In the genomic region with DNA sequence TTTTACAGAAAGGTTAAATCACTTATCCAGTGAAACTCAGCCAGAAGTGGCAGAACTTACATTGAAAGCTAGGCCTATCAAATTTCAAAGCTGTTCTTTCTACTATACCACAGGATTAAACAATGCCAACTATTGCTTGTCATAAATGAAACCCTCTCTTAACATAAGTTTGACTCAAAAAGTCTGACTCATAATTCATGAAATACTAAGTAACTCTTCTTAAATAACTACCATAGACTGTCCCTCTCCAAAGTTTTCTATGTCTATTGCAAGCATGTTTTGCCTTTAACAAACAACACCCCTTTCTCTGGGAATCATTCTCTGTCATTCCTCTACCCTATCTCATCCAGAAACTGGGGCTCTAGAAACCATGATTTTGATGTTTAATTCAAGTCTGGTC, we compare ENCODE assay signal across 18 cellular contexts.
A peak's percentile ranks its signal among the peaks of the same experiment; 100 is the strongest.
DNase-seq lines count a peak whose midpoint lies in the region; ATAC-seq lines count a peak whose summit lies in the region.
"Had no signal": no experiment of that assay in that cellular context is flagged by ENCODE, and none has a peak within 500 bp of the region (broad histone marks: within the 10 kb centered on the region; RNA-seq: fewer than 3 reads in every experiment).

No MANE protein-coding gene starts in this region.

- H3K18ac ChIP-seq in trophoblast cell (ENCODE audit: low read length) = no peak overlapping the region

- H2AK5ac ChIP-seq in trophoblast cell (ENCODE audit: low read length) = no peak overlapping the region

- H3K23ac ChIP-seq in trophoblast cell (ENCODE audit: low read length) = no peak overlapping the region

- H3K4me3 Mint-ChIP-seq in activated naive CD8-positive, alpha-beta T cell treated with anti-CD3 and anti-CD28 coated beads, Interleukin-2, amount 50 U/mL, for 24 hours = no peak overlapping the region
- H3K4me3 Mint-ChIP-seq: activated CD8-positive, alpha-beta T cell treated with anti-CD3 and anti-CD28 coated beads, Interleukin-2, amount 10 ng/mL, durations not matched to agents 7 days and 5 days; natural killer cell treated with Interleukin-12 subunit alpha and Interleukin-12 subunit beta and Interleukin-15 and Interleukin-18, amount 100 ng/mL, for 72 hours had no signal

- no peak overlapping the region for H3K27ac Mint-ChIP-seq in activated naive CD8-positive, alpha-beta T cell treated with anti-CD3 and anti-CD28 coated beads, Interleukin-2, amount 50 U/mL, for 24 hours
- H3K27ac Mint-ChIP-seq: activated CD8-positive, alpha-beta T cell treated with anti-CD3 and anti-CD28 coated beads, Interleukin-2, amount 10 ng/mL, durations not matched to agents 7 days and 5 days; natural killer cell treated with Interleukin-12 subunit alpha and Interleukin-12 subunit beta and Interleukin-15 and Interleukin-18, amount 100 ng/mL, for 72 hours had no signal

- H3K27me3 ChIP-seq in trophoblast cell (ENCODE audit: insufficient read depth, low read length) = no peaks in the 10 kb centered on the region
- H3K27me3 ChIP-seq: stomach had no signal

- H3K27ac ChIP-seq in angular gyrus (ENCODE audit: low read depth, low read length) = peak overlapping the region; percentile 95
- H3K27ac ChIP-seq in trophoblast cell (ENCODE audit: low read depth, low read length) = peak overlapping the region; percentile 96
- H3K27ac ChIP-seq: HL-60, stomach had no signal

- no peak overlapping the region for H2AFZ ChIP-seq in trophoblast cell (ENCODE audit: insufficient read depth, low read length, poor library complexity)

- H3K9ac ChIP-seq in trophoblast cell (ENCODE audit: low read length) = no peak overlapping the region

- H4K8ac ChIP-seq in trophoblast cell (ENCODE audit: low read depth, low read length) = no peak overlapping the region

- peaks cover 15% of the 10 kb centered on the region for H3K79me1 ChIP-seq in trophoblast cell (ENCODE audit: low read length)

- H3K27me3 Mint-ChIP-seq in activated naive CD8-positive, alpha-beta T cell treated with anti-CD3 and anti-CD28 coated beads, Interleukin-2, amount 50 U/mL, for 24 hours = peaks cover 4% of the 10 kb centered on the region

- peaks cover 0 to 1% of the 10 kb centered on the region in 2 experiments for H3K36me3 ChIP-seq in trophoblast cell (ENCODE audit: control insufficient read depth in 1 of 2, insufficient read depth in 2 of 2, low read length in 2 of 2)
- H3K36me3 ChIP-seq: stomach had no signal

- peak; percentile 60 for DNase-seq in HT1080 (ENCODE audit: low read depth)
- DNase-seq in fibroblast of peridontal ligament (ENCODE audit: extremely low read depth) = peak; percentile 87
- no peak for DNase-seq in trophoblast cell
- DNase-seq in NCI-H2029 (lab: John Stamatoyannopoulos, UW) = no peak
- DNase-seq in activated naive CD8-positive, alpha-beta T cell treated with anti-CD3 and anti-CD28 coated beads, Interleukin-2, amount 50 U/mL, for 24 hours = no peak
- DNase-seq: activated CD8-positive, alpha-beta T cell treated with anti-CD3 and anti-CD28 coated beads, Interleukin-2, amount 10 ng/mL, durations not matched to agents 7 days and 5 days; aorta; NCI-H1092; NCI-H2107; NCI-H748 treated with DMSO at 0.1 percent for 48 hours; stimulated activated CD4-positive, alpha-beta T cell treated with anti-CD3 and anti-CD28 coated beads, Interleukin-15, amount 100 ng/mL, for 24 hours; stomach had no signal

- H4K91ac ChIP-seq in trophoblast cell (ENCODE audit: low read depth, low read length) = no peak overlapping the region

- H3K14ac ChIP-seq in trophoblast cell (ENCODE audit: low read length) = no peak overlapping the region

- ATAC-seq in HG03175 (IDR thresholded peaks at IDR 0.05; ENCODE audit: unreplicated experiment) (no peak), HG02981 (IDR thresholded peaks at IDR 0.05; ENCODE audit: unreplicated experiment) (no peak)
- no peak for ATAC-seq in activated naive CD8-positive, alpha-beta T cell treated with anti-CD3 and anti-CD28 coated beads, Interleukin-2, amount 50 U/mL, for 24 hours
- ATAC-seq: activated CD8-positive, alpha-beta T cell treated with anti-CD3 and anti-CD28 coated beads, Interleukin-2, amount 10 ng/mL, durations not matched to agents 7 days and 5 days; K562; natural killer cell treated with Interleukin-12 subunit alpha and Interleukin-12 subunit beta and Interleukin-15 and Interleukin-18, amount 100 ng/mL, for 72 hours had no signal

- no peak overlapping the region for H2BK12ac ChIP-seq in trophoblast cell (ENCODE audit: low read length)

- H2BK5ac ChIP-seq in trophoblast cell (ENCODE audit: low read depth, low read length, poor library complexity) = no peak overlapping the region

- H3K4me1 Mint-ChIP-seq in activated naive CD8-positive, alpha-beta T cell treated with anti-CD3 and anti-CD28 coated beads, Interleukin-2, amount 50 U/mL, for 24 hours = no peaks in the 10 kb centered on the region

- H3K9me3 ChIP-seq in trophoblast cell (ENCODE audit: insufficient read depth, low read depth, low read length) = no peaks in the 10 kb centered on the region
- H3K9me3 ChIP-seq: stomach had no signal

- no peak overlapping the region for H3K4me2 ChIP-seq in trophoblast cell (ENCODE audit: low read length)

- peaks cover 2% of the 10 kb centered on the region for H3K79me2 ChIP-seq in trophoblast cell (ENCODE audit: control insufficient read depth, insufficient read depth, low read length, poor library complexity)

- no peak overlapping the region for H3K4me3 ChIP-seq in trophoblast cell (ENCODE audit: low read depth, low read length)
- H3K4me3 ChIP-seq: K562, stomach had no signal

- H3K36me3 Mint-ChIP-seq in activated naive CD8-positive, alpha-beta T cell treated with anti-CD3 and anti-CD28 coated beads, Interleukin-2, amount 50 U/mL, for 24 hours (ENCODE audit: low read depth) = no peaks in the 10 kb centered on the region
- H3K36me3 Mint-ChIP-seq: natural killer cell treated with Interleukin-12 subunit alpha and Interleukin-12 subunit beta and Interleukin-15 and Interleukin-18, amount 100 ng/mL, for 72 hours had no signal

- H4K12ac ChIP-seq in trophoblast cell (ENCODE audit: low read depth, low read length) = no peak overlapping the region

- H2BK120ac ChIP-seq in trophoblast cell (ENCODE audit: insufficient read depth, low read length, poor library complexity) = peak overlapping the region; percentile 62

- no peak overlapping the region for H3K4ac ChIP-seq in trophoblast cell (ENCODE audit: low read depth, low read length)

- H3K4me1 ChIP-seq in trophoblast cell (ENCODE audit: control insufficient read depth in 1 of 2, insufficient read depth in 2 of 2, low read length in 2 of 2) = peaks cover 8 to 9% of the 10 kb centered on the region in 2 experiments

- H3K9me3 Mint-ChIP-seq in activated naive CD8-positive, alpha-beta T cell treated with anti-CD3 and anti-CD28 coated beads, Interleukin-2, amount 50 U/mL, for 24 hours = peaks cover 7% of the 10 kb centered on the region
- H3K9me3 Mint-ChIP-seq: natural killer cell treated with Interleukin-12 subunit alpha and Interleukin-12 subunit beta and Interleukin-15 and Interleukin-18, amount 100 ng/mL, for 72 hours had no signal

Comparison
In these comparisons a context has a peak if more than half of its experiments do, and no peak if none do; other contexts are left out.
1. DNase-seq: peak in HT1080 (single experiment) and fibroblast of peridontal ligament (single experiment); none in trophoblast cell (0 of 2), NCI-H2029 (single experiment) and activated naive CD8-positive, alpha-beta T cell treated with anti-CD3 and anti-CD28 coated beads, Interleukin-2, amount 50 U/mL, for 24 hours (single experiment).